In the genomic region with DNA sequence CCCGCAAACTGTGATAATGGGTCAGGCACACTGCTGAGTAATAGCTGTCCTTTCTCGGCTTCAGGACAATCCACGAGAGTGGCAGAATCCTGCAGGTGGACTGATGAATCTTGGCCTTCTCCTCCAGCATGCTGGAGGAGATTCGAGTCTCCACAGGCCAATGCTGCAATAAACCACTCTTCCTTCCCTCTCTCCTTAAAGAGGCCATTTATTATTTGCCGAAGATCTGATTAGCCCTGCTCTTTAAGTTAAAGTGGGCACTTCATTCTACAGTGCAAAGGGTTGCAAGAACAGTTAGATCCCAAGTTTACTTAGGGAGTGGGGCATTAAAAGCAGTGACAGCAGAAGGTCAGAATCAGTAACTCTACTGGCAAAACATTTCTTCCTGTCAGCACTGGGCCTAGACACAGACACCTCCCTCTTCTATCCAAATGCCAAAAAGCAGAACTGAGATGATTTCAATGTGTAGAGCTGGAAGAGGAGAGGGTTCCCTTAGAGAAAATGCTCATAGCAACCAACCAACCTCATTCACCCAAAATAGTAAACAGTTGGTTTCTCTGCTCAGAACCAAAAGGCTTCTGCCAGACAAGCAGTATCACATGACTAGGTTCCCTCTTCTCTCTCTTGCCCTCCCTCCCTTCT, we compare ENCODE assay signal across 9 cellular contexts.
DNase-seq lines count a peak whose midpoint lies in the region; ATAC-seq, FAIRE-seq and TF ChIP-seq lines count a peak whose summit lies in the region.
"Had no signal": no experiment of that assay in that cellular context is flagged by ENCODE, and none has a peak within 500 bp of the region (broad histone marks: within the 10 kb centered on the region; RNA-seq: fewer than 3 reads in every experiment).

No MANE protein-coding gene starts in this region.

- no peak for FAIRE-seq in HepG2 (lab: Jason Lieb, UNC)
- FAIRE-seq: G401.6 had no signal

- DNase-seq in right lobe of liver (no peak), HepG2 (ENCODE audit: low spot score) (no peak), RWPE1 (ENCODE audit: low spot score) (no peak), cardiac muscle cell (ENCODE audit: low read depth in 1 of 2, low spot score in 1 of 2) (peak; percentile 60 to 77), ovary (no peak), NCI-H2081 treated with DMSO at 0.1 percent for 48 hours (lab: John Stamatoyannopoulos, UW) (no peak)
- peak; percentile 51 for DNase-seq in stimulated activated naive B cell treated with anti-CD40 and anti-IgM and Interleukin-4, amounts not matched to agents 10 μg/mL and 1 μg/mL and 100 μg/mL, for 72 hours

- no peak overlapping the region for H3K4me2 ChIP-seq in HepG2 (ENCODE audit: low read depth, low read length)

- TF ChIP-seq EP300 in HepG2 (IDR thresholded peaks at IDR 0.05; ENCODE audit: low read depth in 2 of 2, low read length in 2 of 2) (no peak), HepG2 (CRISPR knock-in tag; IDR thresholded peaks at IDR 0.05; ENCODE audit: borderline replicate concordance) (no peak), ovary (IDR thresholded peaks at IDR 0.05) (no peak)

- intact Hi-C loops in right lobe of liver (cut with DNase I) = no loop called here
- intact Hi-C loops in HepG2 (cut with micrococcal nuclease; ENCODE audit: unreplicated experiment) = no loop called here
- intact Hi-C loops in ovary (cut with DNase I) = no loop called here

- no peaks in the 10 kb centered on the region for H4K20me1 ChIP-seq in HepG2 (ENCODE audit: insufficient read depth, low read length)

- H3K4me3 ChIP-seq in right lobe of liver (no peak overlapping the region), HepG2 (replicated peaks in 1 of 3; ENCODE audit: insufficient read depth in 1 of 3, low read depth in 2 of 3, low read length in 3 of 3) (no peak overlapping the region), cardiac muscle cell (no peak overlapping the region), ovary (no peak overlapping the region)

- H3K27ac Mint-ChIP-seq in stimulated activated naive B cell treated with anti-CD40 and anti-IgM and Interleukin-4, amounts not matched to agents 10 μg/mL and 1 μg/mL and 100 μg/mL, for 72 hours = peak overlapping the region; percentile 85

- H3K9ac ChIP-seq in HepG2 (ENCODE audit: insufficient read depth, low read depth, low read length) = no peak overlapping the region

- H3K36me3 ChIP-seq in right lobe of liver = no peaks in the 10 kb centered on the region
- H3K36me3 ChIP-seq in HepG2 (replicated peaks in 1 of 2; ENCODE audit: control insufficient read depth in 1 of 2, insufficient read depth in 2 of 2, low read length in 2 of 2) = no peaks in the 10 kb centered on the region
- H3K36me3 ChIP-seq in cardiac muscle cell = no peaks in the 10 kb centered on the region
- H3K36me3 ChIP-seq in ovary = no peaks in the 10 kb centered on the region

- H3K4me1 Mint-ChIP-seq in stimulated activated naive B cell treated with anti-CD40 and anti-IgM and Interleukin-4, amounts not matched to agents 10 μg/mL and 1 μg/mL and 100 μg/mL, for 72 hours = peaks cover 26 to 48% of the 10 kb centered on the region in 2 donors

- peak; percentile 70 to 89 (median 74) for ATAC-seq in right lobe of liver
- ATAC-seq in HepG2 = no peak
- peak; percentile 91 for ATAC-seq in HG03025 (IDR thresholded peaks at IDR 0.05; ENCODE audit: low FRiP score, unreplicated experiment)
- peak; percentile 98 for ATAC-seq in stimulated activated naive B cell treated with anti-CD40 and anti-IgM and Interleukin-4, amounts not matched to agents 10 μg/mL and 1 μg/mL and 100 μg/mL, for 72 hours (replicated peaks)

- no peak for TF ChIP-seq CTCF in right lobe of liver (IDR thresholded peaks at IDR 0.05)
- no peak for TF ChIP-seq CTCF in HepG2 (CRISPR knock-in tag; IDR thresholded peaks at IDR 0.05)
- no peak for TF ChIP-seq CTCF in RWPE1 (conservative IDR thresholded peaks at IDR 0.05; ENCODE audit: low read depth)
- no peak for TF ChIP-seq CTCF in cardiac muscle cell (IDR thresholded peaks at IDR 0.05; ENCODE audit: low read depth, low read length)
- TF ChIP-seq CTCF in ovary (IDR thresholded peaks at IDR 0.05) = no peak

- CTCF ChIA-PET in HepG2 (lab: Yijun Ruan, JAX; ENCODE audit: low intra/inter-chr PET ratio, low total read pairs) (no interaction called here), RWPE1 (lab: Yijun Ruan, JAX) (interaction anchor here (0.6 kb wide), 1 partner anchor 59 kb away, joined by 4 read pairs; no protein-coding TSS in a partner anchor)

- H3K27me3 ChIP-seq in right lobe of liver = no peaks in the 10 kb centered on the region
- H3K27me3 ChIP-seq in HepG2 (ENCODE audit: control insufficient read depth in 1 of 2, insufficient read depth in 2 of 2, low read length in 2 of 2) = no peaks in the 10 kb centered on the region
- no peaks in the 10 kb centered on the region for H3K27me3 ChIP-seq in cardiac muscle cell
- no peaks in the 10 kb centered on the region for H3K27me3 ChIP-seq in ovary

- H3K9me3 ChIP-seq in right lobe of liver (no peaks in the 10 kb centered on the region), HepG2 (ENCODE audit: low read length) (no peaks in the 10 kb centered on the region), cardiac muscle cell (ENCODE audit: low read depth) (no peaks in the 10 kb centered on the region), ovary (no peaks in the 10 kb centered on the region)

- no peaks in the 10 kb centered on the region for H3K27me3 Mint-ChIP-seq in stimulated activated naive B cell treated with anti-CD40 and anti-IgM and Interleukin-4, amounts not matched to agents 10 μg/mL and 1 μg/mL and 100 μg/mL, for 72 hours

- no TSS peak for BruUV-seq in HepG2 (replicated peaks; lab: Mats Ljungman, UMichigan)

- H3K4me3 Mint-ChIP-seq in stimulated activated naive B cell treated with anti-CD40 and anti-IgM and Interleukin-4, amounts not matched to agents 10 μg/mL and 1 μg/mL and 100 μg/mL, for 72 hours = peak overlapping the region; percentile 53 to 55

- WGBS in right lobe of liver (ENCODE audit: insufficient coverage, low coverage, low lambda C conversion rate, missing lambda C conversion rate) = 51% methylated on average over 5 of the region's 5 CpGs
- 96% methylated on average over 5 of the region's 5 CpGs for WGBS in HepG2 (ENCODE audit: low lambda C conversion rate)
- WGBS in ovary, 3 donors = 49 to 71% (median 55%) methylated on average over 5 of the region's 5 CpGs

- H3K36me3 Mint-ChIP-seq in stimulated activated naive B cell treated with anti-CD40 and anti-IgM and Interleukin-4, amounts not matched to agents 10 μg/mL and 1 μg/mL and 100 μg/mL, for 72 hours = peaks cover 2 to 8% of the 10 kb centered on the region in 2 donors

- in situ Hi-C loops in HepG2 (cut with HindIII; ENCODE audit: extremely low pct_ligation_motif_present, low pct_unique_long_range_greater_than_20kb) = no loop called here

- H3K4me1 ChIP-seq in right lobe of liver = peaks cover 0 to 9% (median 5%) of the 10 kb centered on the region in 4 donors
- H3K4me1 ChIP-seq in HepG2 (ENCODE audit: insufficient read depth, low read length) = peaks cover 25% of the 10 kb centered on the region
- H3K4me1 ChIP-seq in cardiac muscle cell (ENCODE audit: low read depth) = peaks cover 25% of the 10 kb centered on the region
- H3K4me1 ChIP-seq in ovary (ENCODE audit: insufficient read depth) = peaks cover 2% of the 10 kb centered on the region

- H3K9me3 Mint-ChIP-seq in stimulated activated naive B cell treated with anti-CD40 and anti-IgM and Interleukin-4, amounts not matched to agents 10 μg/mL and 1 μg/mL and 100 μg/mL, for 72 hours = no peaks in the 10 kb centered on the region

- H3K79me2 ChIP-seq in HepG2 (ENCODE audit: insufficient read depth, low read length) = no peaks in the 10 kb centered on the region

- H2AFZ ChIP-seq in HepG2 (ENCODE audit: low read length) = no peak overlapping the region

- TF ChIP-seq POLR2A in right lobe of liver (IDR thresholded peaks at IDR 0.05) = no peak
- no peak for TF ChIP-seq POLR2A in HepG2 (IDR thresholded peaks at IDR 0.05; ENCODE audit: insufficient read depth in 1 of 2, low read depth in 2 of 2, low read length in 2 of 2)
- no peak for TF ChIP-seq POLR2A in ovary (IDR thresholded peaks at IDR 0.05)

- POLR2A ChIA-PET in HepG2 (lab: Yijun Ruan, JAX) = no interaction called here
- POLR2A ChIA-PET in RWPE1 (lab: Yijun Ruan, JAX; ENCODE audit: low non-redundant PET) = no interaction called here

- no peak for TF ChIP-seq RAD21 in HepG2 (CRISPR knock-in tag; IDR thresholded peaks at IDR 0.05)

- H3K27ac ChIP-seq in right lobe of liver (peak overlapping the region in 1 of 3 donors; percentile 26), HepG2 (ENCODE audit: extremely low read length, insufficient read depth, low read length) (no peak overlapping the region), RWPE1 (peak overlapping the region; percentile 49; the same call in 1 of the 2 replicates), cardiac muscle cell (peak overlapping the region; percentile 69), ovary (peak overlapping the region in 1 of 2 donors; percentile 28)

TF ChIP-seq in HepG2, 621 proteins besides CTCF, POLR2A, EP300 and RAD21 (continues in another document):
- TF ChIP-seq, protein P1, sequence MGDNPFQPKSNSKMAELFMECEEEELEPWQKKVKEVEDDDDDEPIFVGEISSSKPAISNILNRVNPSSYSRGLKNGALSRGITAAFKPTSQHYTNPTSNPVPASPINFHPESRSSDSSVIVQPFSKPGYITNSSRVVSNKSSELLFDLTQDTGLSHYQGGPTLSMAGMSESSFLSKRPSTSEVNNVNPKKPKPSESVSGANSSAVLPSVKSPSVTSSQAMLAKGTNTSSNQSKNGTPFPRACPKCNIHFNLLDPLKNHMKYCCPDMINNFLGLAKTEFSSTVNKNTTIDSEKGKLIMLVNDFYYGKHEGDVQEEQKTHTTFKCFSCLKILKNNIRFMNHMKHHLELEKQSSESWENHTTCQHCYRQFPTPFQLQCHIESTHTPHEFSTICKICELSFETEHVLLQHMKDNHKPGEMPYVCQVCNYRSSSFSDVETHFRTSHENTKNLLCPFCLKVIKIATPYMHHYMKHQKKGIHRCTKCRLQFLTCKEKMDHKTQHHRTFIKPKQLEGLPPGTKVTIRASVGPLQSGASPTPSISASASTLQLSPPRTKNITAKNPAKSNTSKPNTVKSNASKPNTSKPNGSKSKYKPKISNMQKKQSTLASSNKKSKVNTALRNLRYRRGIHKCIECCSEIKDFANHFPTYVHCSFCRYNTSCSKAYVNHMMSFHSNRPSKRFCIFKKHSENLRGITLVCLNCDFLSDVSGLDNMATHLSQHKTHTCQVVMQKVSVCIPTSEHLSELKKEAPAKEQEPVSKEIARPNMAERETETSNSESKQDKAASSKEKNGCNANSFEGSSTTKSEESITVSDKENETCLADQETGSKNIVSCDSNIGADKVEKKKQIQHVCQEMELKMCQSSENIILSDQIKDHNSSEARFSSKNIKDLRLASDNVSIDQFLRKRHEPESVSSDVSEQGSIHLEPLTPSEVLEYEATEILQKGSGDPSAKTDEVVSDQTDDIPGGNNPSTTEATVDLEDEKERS (CRISPR knock-in tag; IDR thresholded peaks at IDR 0.05) = no peak
- no peak for TF ChIP-seq HNRNPK (IDR thresholded peaks at IDR 0.05; ENCODE audit: low read depth, low read length, poor library complexity, severe bottlenecking)
- no peak for TF ChIP-seq ETV5 (CRISPR knock-in tag; IDR thresholded peaks at IDR 0.05; ENCODE audit: borderline replicate concordance)

Comparison
In these comparisons a context has a peak if more than half of its experiments do, and no peak if none do; other contexts are left out.
1. DNase-seq: peak in cardiac muscle cell (2 of 2) and stimulated activated naive B cell treated with anti-CD40 and anti-IgM and Interleukin-4, amounts not matched to agents 10 μg/mL and 1 μg/mL and 100 μg/mL, for 72 hours (single experiment); none in right lobe of liver (0 of 3), HepG2 (single experiment), RWPE1 (single experiment), ovary (0 of 5) and NCI-H2081 treated with DMSO at 0.1 percent for 48 hours (single experiment).